Comparison of ENCODE assay signal across 12 cellular contexts in genomic region chr18:49677762-49678398, GRCh38.
DNase-seq lines count a peak whose midpoint lies in the region; ATAC-seq and TF ChIP-seq lines count a peak whose summit lies in the region.
"Had no signal": no experiment of that assay in that cellular context is flagged by ENCODE, and none has a peak within 500 bp of the region (broad histone marks: within the 10 kb centered on the region; RNA-seq: fewer than 3 reads in every experiment).

No MANE protein-coding gene starts in this region.

- TF ChIP-seq CTCF in GM10248 (IDR thresholded peaks at IDR 0.05; ENCODE audit: control extremely low read depth, extremely low read depth, low read depth, missing control alignments): no peak

- peak; percentile 32 for DNase-seq in GM10248 (ENCODE audit: extremely low spot score)
- DNase-seq in cerebellar cortex (ENCODE audit: low spot score): peak; percentile 57
- no peak for DNase-seq in left lobe of liver (ENCODE audit: low spot score)
- DNase-seq in HK-2 (ENCODE audit: unreplicated experiment): no peak
- DNase-seq in kidney glomerular epithelial cell (lab: John Stamatoyannopoulos, UW): no peak
- no peak for DNase-seq in globus pallidus (ENCODE audit: low spot score)
- DNase-seq: activated CD8-positive, alpha-beta T cell treated with anti-CD3 and anti-CD28 coated beads, Interleukin-2, amount 10 ng/mL, durations not matched to agents 7 days and 5 days; GOT3; psoas muscle; upper lobe of left lung had no signal

- POLR2A ChIA-PET in GM10248 (lab: Yijun Ruan, JAX): no interaction called here

- peak; percentile 63 for ATAC-seq in GM21367 (IDR thresholded peaks at IDR 0.05; ENCODE audit: unreplicated experiment)
- ATAC-seq in HG03460 (IDR thresholded peaks at IDR 0.05; ENCODE audit: unreplicated experiment): peak; percentile 85
- ATAC-seq in left lobe of liver: no peak
- ATAC-seq: activated CD8-positive, alpha-beta T cell treated with anti-CD3 and anti-CD28 coated beads, Interleukin-2, amount 10 ng/mL, durations not matched to agents 7 days and 5 days; psoas muscle had no signal

- CTCF ChIA-PET in GM10248 (lab: Yijun Ruan, JAX): no interaction called here

Comparison
In these comparisons a context has a peak if more than half of its experiments do, and no peak if none do; other contexts are left out.
1. DNase-seq: peak in GM10248 (single experiment) and cerebellar cortex (single experiment); none in left lobe of liver (single experiment), HK-2 (single experiment), kidney glomerular epithelial cell (single experiment) and globus pallidus (single experiment).